ENCODE assay signal across 9 cellular contexts in the genomic region with DNA sequence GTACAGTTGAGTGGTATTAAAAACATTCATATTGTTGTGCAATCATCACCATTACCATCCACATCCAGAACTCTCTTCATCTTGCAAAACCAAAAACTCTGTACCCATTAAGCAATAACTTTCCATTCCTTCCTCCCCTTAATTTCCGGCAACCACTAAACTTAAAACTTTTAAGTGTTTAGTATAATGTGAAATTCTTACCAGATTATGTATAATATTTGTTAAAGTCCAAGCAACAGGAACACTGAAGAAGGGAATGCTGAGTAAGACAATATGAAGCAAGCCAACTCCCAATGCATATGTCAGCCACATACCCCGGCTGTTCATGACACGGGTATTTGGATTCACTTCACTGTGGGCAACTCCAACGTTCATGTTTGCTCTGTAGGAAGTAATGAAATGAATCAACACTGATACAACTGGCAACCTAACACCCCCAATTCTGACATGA. TPM values are rescaled to one million over a fixed set of nuclear protein-coding genes. Genes with fewer than 3 reads are reported as not detected.
DNase-seq lines count a peak whose midpoint lies in the region; ATAC-seq and TF ChIP-seq lines count a peak whose summit lies in the region.
"Had no signal": no experiment of that assay in that cellular context is flagged by ENCODE, and none has a peak within 500 bp of the region (broad histone marks: within the 10 kb centered on the region; RNA-seq: fewer than 3 reads in every experiment).

No MANE protein-coding gene starts in this region.

- TF ChIP-seq CTCF in AG10803 (conservative IDR thresholded peaks at IDR 0.05; ENCODE audit: low read length): no peak

- H3K4me3 ChIP-seq in AG10803 (ENCODE audit: low read length) (peak overlapping the region; percentile 82), HUES64 (ENCODE audit: low read length) (peak overlapping the region; percentile 90)

- H3K27me3 ChIP-seq in HUES64 (ENCODE audit: insufficient read depth, low read length): no peaks in the 10 kb centered on the region

- H3K9ac ChIP-seq in HUES64 (ENCODE audit: low read depth, low read length): no peak overlapping the region; the same call in 1 of the 2 replicates

- no peaks in the 10 kb centered on the region for H3K9me3 Mint-ChIP-seq in activated naive CD4-positive, alpha-beta T cell treated with anti-CD3 and anti-CD28 coated beads, Interleukin-2, amount 50 U/mL, for 72 hours

- no peak overlapping the region for H3K27ac ChIP-seq in HUES64 (ENCODE audit: low read depth, low read length)

- peak overlapping the region; percentile 90 to 96 for H3K27ac Mint-ChIP-seq in activated naive CD4-positive, alpha-beta T cell treated with anti-CD3 and anti-CD28 coated beads, Interleukin-2, amount 50 U/mL, for 72 hours

- peaks cover 4% of the 10 kb centered on the region for H3K4me1 ChIP-seq in HUES64 (ENCODE audit: insufficient read depth, low read length)

- DNase-seq in AG10803 (ENCODE audit: low read depth) (peak; percentile 69), left kidney (ENCODE audit: low read depth, low spot score) (peak; percentile 5), NK-92 (lab: John Stamatoyannopoulos, UW; ENCODE audit: unreplicated experiment) (no peak)
- DNase-seq in activated naive CD4-positive, alpha-beta T cell treated with anti-CD3 and anti-CD28 coated beads, Interleukin-2, amount 50 U/mL, for 72 hours (ENCODE audit: low spot score in 2 of 2): peak in 1 of 2 donors; percentile 11
- no peak for DNase-seq in activated effector memory CD4-positive, alpha-beta T cell treated with anti-CD3 and anti-CD28 coated beads, Interleukin-2, amount 50 U/mL, for 16 hours
- DNase-seq: NCI-H1105 treated with DMSO at 0.1 percent for 48 hours had no signal

- no peak for ATAC-seq in activated naive CD4-positive, alpha-beta T cell treated with anti-CD3 and anti-CD28 coated beads, Interleukin-2, amount 50 U/mL, for 72 hours
- ATAC-seq in HG03439 (IDR thresholded peaks at IDR 0.05; ENCODE audit: unreplicated experiment): no peak
- no peak for ATAC-seq in HG02588 (IDR thresholded peaks at IDR 0.05; ENCODE audit: unreplicated experiment)

- H3K36me3 ChIP-seq in HUES64 (ENCODE audit: insufficient read depth, low read length): peaks cover 61% of the 10 kb centered on the region

- 93% methylated on average over 3 of the region's 4 CpGs for WGBS in HUES64

- no peaks in the 10 kb centered on the region for H3K9me3 ChIP-seq in HUES64 (ENCODE audit: insufficient read depth, low read depth, low read length)

- H3K36me3 Mint-ChIP-seq in activated naive CD4-positive, alpha-beta T cell treated with anti-CD3 and anti-CD28 coated beads, Interleukin-2, amount 50 U/mL, for 72 hours: peaks cover 50 to 60% of the 10 kb centered on the region in 2 donors

RNA-seq across cellular contexts. Expression of a gene that starts 1.9 kb away (rescaled TPM):
- 63.5 TPM for polyA plus RNA-seq in HUES64 (2013, experiment 1 of 2)
- polyA plus RNA-seq in HUES64 (2013, experiment 2 of 2): 48.8 TPM
- total RNA-seq in activated naive CD4-positive, alpha-beta T cell treated with anti-CD3 and anti-CD28 coated beads, Interleukin-2, amount 50 U/mL, for 72 hours: 10 to 100 TPM; 58.9 to 59.5 TPM

RNA-seq across cellular contexts. Expression of a gene that starts 2.0 kb away (rescaled TPM):
- polyA plus RNA-seq in HUES64 (2013, experiment 1 of 2): 33.9 TPM
- 38.5 TPM for polyA plus RNA-seq in HUES64 (2013, experiment 2 of 2)
- total RNA-seq in activated naive CD4-positive, alpha-beta T cell treated with anti-CD3 and anti-CD28 coated beads, Interleukin-2, amount 50 U/mL, for 72 hours: 10 to 100 TPM; 35.2 to 38.3 TPM

RNA-seq across cellular contexts. Expression of a gene that starts 19.7 kb away (rescaled TPM):
- polyA plus RNA-seq in HUES64 (2013, experiment 1 of 2): 10.7 TPM
- polyA plus RNA-seq in HUES64 (2013, experiment 2 of 2): 18.0 TPM
- total RNA-seq in activated naive CD4-positive, alpha-beta T cell treated with anti-CD3 and anti-CD28 coated beads, Interleukin-2, amount 50 U/mL, for 72 hours: 10 to 100 TPM in 1 of 2 donors, 1 to 10 TPM in 1; 8.9 to 11.8 TPM

Comparison
In these comparisons a context has a peak if more than half of its experiments do, and no peak if none do; other contexts are left out.
1. DNase-seq: peak in AG10803 (single experiment) and left kidney (single experiment); none in NK-92 (single experiment) and activated effector memory CD4-positive, alpha-beta T cell treated with anti-CD3 and anti-CD28 coated beads, Interleukin-2, amount 50 U/mL, for 16 hours (single experiment).